ENCODE assay signal across 8 cellular contexts in the genomic region with DNA sequence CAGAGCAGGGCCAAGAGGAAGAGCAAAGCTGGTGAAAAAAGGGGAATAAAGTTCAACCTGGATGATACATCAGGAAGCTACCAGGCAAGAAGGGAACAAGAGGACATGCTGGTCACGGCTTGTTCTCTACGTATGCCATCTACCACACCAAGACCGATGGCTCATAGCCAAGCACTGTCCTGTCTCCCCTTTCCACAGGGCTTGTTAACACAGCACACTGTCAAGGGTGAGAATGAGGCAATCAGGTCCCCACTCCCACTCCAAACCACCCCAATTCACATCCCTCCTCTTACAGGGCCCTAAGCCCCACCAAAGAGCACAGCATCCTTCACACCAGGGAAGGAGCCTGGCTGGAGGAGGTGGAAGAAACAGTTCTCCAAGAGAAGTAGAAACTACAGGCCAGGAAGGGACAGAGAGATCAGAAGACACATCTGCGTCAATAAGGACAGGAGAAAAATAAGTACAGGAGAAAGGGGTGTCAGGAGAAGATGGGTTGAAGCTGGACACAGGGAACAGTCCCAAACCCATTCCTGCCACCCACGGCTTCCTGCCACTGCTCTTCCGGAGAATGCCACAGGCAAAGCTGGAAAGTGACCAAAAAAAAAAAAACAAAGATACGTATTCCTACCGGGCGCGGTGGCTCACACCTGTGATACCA. TPM values are rescaled to one million over a fixed set of nuclear protein-coding genes. Genes with fewer than 3 reads are reported as not detected.
DNase-seq lines count a peak whose midpoint lies in the region; ATAC-seq and TF ChIP-seq lines count a peak whose summit lies in the region.
"Had no signal": no experiment of that assay in that cellular context is flagged by ENCODE, and none has a peak within 500 bp of the region (broad histone marks: within the 10 kb centered on the region; RNA-seq: fewer than 3 reads in every experiment).

No MANE protein-coding gene starts in this region.

- H3K27me3 Mint-ChIP-seq in activated CD8-positive, alpha-beta T cell treated with anti-CD3 and anti-CD28 coated beads, Interleukin-2, amount 10 ng/mL, durations not matched to agents 7 days and 5 days (ENCODE audit: low read depth): no peaks in the 10 kb centered on the region
- H3K27me3 Mint-ChIP-seq in chondrocyte (ENCODE audit: low read depth): no peaks in the 10 kb centered on the region

- H3K36me3 Mint-ChIP-seq in activated CD8-positive, alpha-beta T cell treated with anti-CD3 and anti-CD28 coated beads, Interleukin-2, amount 10 ng/mL, durations not matched to agents 7 days and 5 days (ENCODE audit: low read depth): peaks cover 35% of the 10 kb centered on the region
- peaks cover 9% of the 10 kb centered on the region for H3K36me3 Mint-ChIP-seq in chondrocyte (ENCODE audit: low read depth)

- H3K27ac Mint-ChIP-seq in activated CD8-positive, alpha-beta T cell treated with anti-CD3 and anti-CD28 coated beads, Interleukin-2, amount 10 ng/mL, durations not matched to agents 7 days and 5 days: peak overlapping the region; percentile 23
- no peak overlapping the region for H3K27ac Mint-ChIP-seq in chondrocyte (ENCODE audit: unreplicated experiment)

- H3K4me3 ChIP-seq in HUES6 (ENCODE audit: low read depth, low read length): peak overlapping the region; percentile 65
- H3K4me3 ChIP-seq in iPS-11a (ENCODE audit: low read depth, low read length): peak overlapping the region; percentile 14
- H3K4me3 ChIP-seq: mucosa of descending colon had no signal

- H3K9me3 Mint-ChIP-seq in activated CD8-positive, alpha-beta T cell treated with anti-CD3 and anti-CD28 coated beads, Interleukin-2, amount 10 ng/mL, durations not matched to agents 7 days and 5 days (ENCODE audit: insufficient read depth): no peaks in the 10 kb centered on the region
- no peaks in the 10 kb centered on the region for H3K9me3 Mint-ChIP-seq in chondrocyte (ENCODE audit: low read depth)

- peaks cover 29% of the 10 kb centered on the region for H3K4me1 ChIP-seq in HUES6 (ENCODE audit: control insufficient read depth, insufficient read depth, low read length)

- no peak for DNase-seq in activated CD8-positive, alpha-beta T cell treated with anti-CD3 and anti-CD28 coated beads, Interleukin-2, amount 10 ng/mL, durations not matched to agents 7 days and 5 days
- DNase-seq in substantia nigra (lab: John Stamatoyannopoulos, UW) (peak in 3 of 49 donors; percentile 26 to 48 (median 41)), chondrocyte (ENCODE audit: low spot score) (no peak), SKM-1 (lab: John Stamatoyannopoulos, UW; ENCODE audit: unreplicated experiment) (no peak)

- H3K9me3 ChIP-seq in HUES6 (ENCODE audit: control insufficient read depth, insufficient read depth, low read depth, low read length): no peaks in the 10 kb centered on the region
- H3K9me3 ChIP-seq: mucosa of descending colon had no signal

- H3K4me1 Mint-ChIP-seq in activated CD8-positive, alpha-beta T cell treated with anti-CD3 and anti-CD28 coated beads, Interleukin-2, amount 10 ng/mL, durations not matched to agents 7 days and 5 days (ENCODE audit: low read depth): peaks cover 52% of the 10 kb centered on the region
- peaks cover 52% of the 10 kb centered on the region for H3K4me1 Mint-ChIP-seq in chondrocyte (ENCODE audit: low read depth)

- CTCF ChIA-PET in activated CD8-positive, alpha-beta T cell treated with anti-CD3 and anti-CD28 coated beads, Interleukin-2, amount 10 ng/mL, durations not matched to agents 7 days and 5 days (lab: Charles Lee): interaction anchor here (0.7 to 4.7 kb wide), 6 partner anchors 10 to 46 kb away, joined by 3 to 22 read pairs (median 7); partner anchors contain the start of genes FLAD1, PBXIP1 and PYGO2

- H3K36me3 ChIP-seq in HUES6 (ENCODE audit: control insufficient read depth, insufficient read depth, low read length): peaks cover 23% of the 10 kb centered on the region

- H3K27ac ChIP-seq in HUES6 (ENCODE audit: low read depth, low read length) (peak overlapping the region; percentile 95), substantia nigra (ENCODE audit: low read depth, low read length, poor library complexity, severe bottlenecking) (peak overlapping the region; percentile 65)

- no peak for ATAC-seq in activated CD8-positive, alpha-beta T cell treated with anti-CD3 and anti-CD28 coated beads, Interleukin-2, amount 10 ng/mL, durations not matched to agents 7 days and 5 days
- no peak for ATAC-seq in GM18502 (IDR thresholded peaks at IDR 0.05; ENCODE audit: poor library complexity, unreplicated experiment)

- peak overlapping the region; percentile 90 for H3K9ac ChIP-seq in HUES6 (ENCODE audit: low read length)

- TF ChIP-seq CTCF in chondrocyte (IDR thresholded peaks at IDR 0.05): no peak

- H3K27me3 ChIP-seq in HUES6 (ENCODE audit: control insufficient read depth, insufficient read depth, low read length): no peaks in the 10 kb centered on the region

- no peak overlapping the region for H3K4me3 Mint-ChIP-seq in activated CD8-positive, alpha-beta T cell treated with anti-CD3 and anti-CD28 coated beads, Interleukin-2, amount 10 ng/mL, durations not matched to agents 7 days and 5 days
- H3K4me3 Mint-ChIP-seq in chondrocyte (ENCODE audit: unreplicated experiment): no peak overlapping the region

- POLR2A ChIA-PET in activated CD8-positive, alpha-beta T cell treated with anti-CD3 and anti-CD28 coated beads, Interleukin-2, amount 10 ng/mL, durations not matched to agents 7 days and 5 days (lab: Charles Lee): interaction anchor here (0.9 to 4.2 kb wide), 5 partner anchors 10 to 37 kb away, joined by 3 to 28 read pairs (median 11); partner anchors contain the start of genes FLAD1, PBXIP1 and PYGO2

RNA-seq across cellular contexts. Expression of gene SHC1, which starts 0.9 kb away (rescaled TPM):
- 10 to 100 TPM; 69.6 to 72.4 TPM for total RNA-seq in activated CD8-positive, alpha-beta T cell treated with anti-CD3 and anti-CD28 coated beads, Interleukin-2, amount 10 ng/mL, durations not matched to agents 7 days and 5 days
- 251 to 316 TPM (median 256 TPM) in 3 replicates for total RNA-seq in chondrocyte

RNA-seq across cellular contexts. Expression of gene CKS1B, which starts 3.0 kb away (rescaled TPM):
- 100 to 1,000 TPM; 151 to 153 TPM for total RNA-seq in activated CD8-positive, alpha-beta T cell treated with anti-CD3 and anti-CD28 coated beads, Interleukin-2, amount 10 ng/mL, durations not matched to agents 7 days and 5 days
- total RNA-seq in chondrocyte: 23.2 to 34.0 TPM (median 26.8 TPM) in 3 replicates

RNA-seq across cellular contexts. Expression of gene PYGO2, which starts 9.9 kb away (rescaled TPM):
- 10 to 100 TPM; 40.2 to 43.9 TPM for total RNA-seq in activated CD8-positive, alpha-beta T cell treated with anti-CD3 and anti-CD28 coated beads, Interleukin-2, amount 10 ng/mL, durations not matched to agents 7 days and 5 days
- total RNA-seq in chondrocyte: 23.2 to 27.2 TPM (median 24.0 TPM) in 3 replicates

RNA-seq across cellular contexts. Expression of gene FLAD1, which starts 11.7 kb away (rescaled TPM):
- total RNA-seq in activated CD8-positive, alpha-beta T cell treated with anti-CD3 and anti-CD28 coated beads, Interleukin-2, amount 10 ng/mL, durations not matched to agents 7 days and 5 days: 10 to 100 TPM; 39.8 to 45.2 TPM
- total RNA-seq in chondrocyte: 23.0 to 30.8 TPM (median 28.7 TPM) in 3 replicates

RNA-seq across cellular contexts. Expression of gene PBXIP1, which starts 15.6 kb away (rescaled TPM):
- 10 to 100 TPM; 44.5 to 48.2 TPM for total RNA-seq in activated CD8-positive, alpha-beta T cell treated with anti-CD3 and anti-CD28 coated beads, Interleukin-2, amount 10 ng/mL, durations not matched to agents 7 days and 5 days
- total RNA-seq in chondrocyte: 47.1 to 60.2 TPM (median 57.1 TPM) in 3 replicates
